ENCODE assay signal across 8 cellular contexts in genomic region chr4:139555073-139555704, GRCh38. TPM values are rescaled to one million over a fixed set of nuclear protein-coding genes. Genes with fewer than 3 reads are reported as not detected.
DNase-seq lines count a peak whose midpoint lies in the region; ATAC-seq and TF ChIP-seq lines count a peak whose summit lies in the region.

No MANE protein-coding gene starts in this region.

- no peaks in the 10 kb centered on the region for H3K9me3 ChIP-seq in AG04450 (ENCODE audit: control insufficient read depth, insufficient read depth, low read length)
- H3K9me3 ChIP-seq in NT2/D1 (ENCODE audit: insufficient read depth, low read length): no peaks in the 10 kb centered on the region
- H3K9me3 ChIP-seq in endocrine pancreas (ENCODE audit: control insufficient read depth, low read length): no peaks in the 10 kb centered on the region

- peaks cover 4% of the 10 kb centered on the region for H3K36me3 ChIP-seq in NT2/D1 (ENCODE audit: insufficient read depth, insufficient read length, low read length)
- no peaks in the 10 kb centered on the region for H3K36me3 ChIP-seq in endocrine pancreas (ENCODE audit: control insufficient read depth, insufficient read depth, low read length)

- ATAC-seq in memory B cell (ENCODE audit: low read depth): peak; percentile 57

- no peaks in the 10 kb centered on the region for H3K36me3 Mint-ChIP-seq in memory B cell

- peak overlapping the region; percentile 97 for H3K27ac Mint-ChIP-seq in memory B cell

- H3K4me3 Mint-ChIP-seq in memory B cell: peak overlapping the region; percentile 98

- peaks cover 34% of the 10 kb centered on the region for H3K4me1 Mint-ChIP-seq in memory B cell

- peak overlapping the region; percentile 92 for H3K9ac ChIP-seq in NT2/D1 (ENCODE audit: insufficient read length, low read depth)
- H3K9ac ChIP-seq in endocrine pancreas (ENCODE audit: control insufficient read depth, insufficient read depth, low read length): peak overlapping the region; percentile 11

- H3K27me3 ChIP-seq in AG04450 (ENCODE audit: control insufficient read depth, insufficient read depth, low read length) (peaks cover 27% of the 10 kb centered on the region), NT2/D1 (ENCODE audit: insufficient read depth, insufficient read length) (peaks cover 36% of the 10 kb centered on the region), endocrine pancreas (ENCODE audit: control insufficient read depth, insufficient read depth, low read length) (no peaks in the 10 kb centered on the region)

- H3K27ac ChIP-seq in AG04450 (ENCODE audit: low read depth, low read length): peak overlapping the region; percentile 65

- DNase-seq in AG04450 (ENCODE audit: low read depth, low spot score) (peak; percentile 46), GM19238 (ENCODE audit: insufficient read length, low spot score) (peak; percentile 17), HT-29 (ENCODE audit: low spot score) (peak; percentile 87), NT2/D1 (ENCODE audit: low read depth, low spot score) (no peak), memory B cell (ENCODE audit: low spot score in 2 of 2) (peak; percentile 70 to 82)
- peak; percentile 76 for DNase-seq in activated CD8-positive, alpha-beta memory T cell treated with anti-CD3 and anti-CD28 coated beads, Interleukin-2, amount 50 U/mL, for 4 hours
- peak; percentile 54 to 78 (median 73) for DNase-seq in stimulated activated CD4-positive, alpha-beta T cell treated with anti-CD3 and anti-CD28 coated beads, TNF-alpha, amount 100 ng/mL, for 4 hours (ENCODE audit: low read depth in 3 of 3)

- no peak for TF ChIP-seq CTCF in AG04450 (IDR thresholded peaks at IDR 0.05; ENCODE audit: low read depth, low read length)

- H3K4me3 ChIP-seq in AG04450 (ENCODE audit: low read depth, low read length) (peak overlapping the region; percentile 89), NT2/D1 (ENCODE audit: insufficient read length, low read depth) (peak overlapping the region; percentile 79), endocrine pancreas (ENCODE audit: control insufficient read depth, insufficient read depth, low read length) (peak overlapping the region; percentile 95)

- H3K27me3 Mint-ChIP-seq in memory B cell: no peaks in the 10 kb centered on the region

- CTCF ChIA-PET in AG04450 (lab: Charles Lee): no interaction called here

- no peaks in the 10 kb centered on the region for H3K9me3 Mint-ChIP-seq in memory B cell

- POLR2A ChIA-PET in AG04450 (lab: Yijun Ruan, JAX): interaction anchor here (1.5 to 2.2 kb wide), 2 partner anchors 11 to 26 kb away, joined by 3 to 9 read pairs; no protein-coding TSS in a partner anchor

- H3K4me1 ChIP-seq in NT2/D1 (ENCODE audit: insufficient read depth, insufficient read length) (peaks cover 2% of the 10 kb centered on the region), endocrine pancreas (ENCODE audit: control insufficient read depth, insufficient read depth, low read length) (peaks cover 19% of the 10 kb centered on the region)

RNA-seq across cellular contexts. Expression of gene SETD7, which starts 0.8 kb away (rescaled TPM):
- 21.5 and 24.9 TPM in 2 replicates for polyA plus RNA-seq in AG04450 (2011; rRNA removed)
- polyA minus RNA-seq in AG04450 (2011; rRNA and poly(A)+ RNA removed): 33.4 and 38.2 TPM in 2 replicates
- 30.5 and 30.8 TPM in 2 replicates for total RNA-seq in HT-29 (2014; rRNA removed; shearing (Covaris generic))
